ENCODE assay signal across 36 cellular contexts in genomic region chr20:15346657-15347280, GRCh38.
"Had no signal": no experiment of that assay in that cellular context is flagged by ENCODE, and none has a peak within 500 bp of the region (broad histone marks: within the 10 kb centered on the region; RNA-seq: fewer than 3 reads in every experiment).

No MANE protein-coding gene starts in this region.

- H3K4me3 Mint-ChIP-seq: activated CD4-positive, alpha-beta memory T cell treated with anti-CD3 and anti-CD28 coated beads, Interleukin-2, amount 10 ng/mL, durations not matched to agents 7 days and 5 days; activated CD8-positive, alpha-beta memory T cell treated with anti-CD3 and anti-CD28 coated beads, Interleukin-2, amount 10 ng/mL, durations not matched to agents 7 days and 5 days; activated naive CD4-positive, alpha-beta T cell treated with anti-CD3 and anti-CD28 coated beads, Interleukin-2, amount 10 ng/mL, durations not matched to agents 7 days and 5 days; activated naive CD8-positive, alpha-beta T cell had no signal

- DNase-seq: activated CD4-positive, alpha-beta memory T cell treated with anti-CD3 and anti-CD28 coated beads, Interleukin-2, amount 10 ng/mL, durations not matched to agents 7 days and 5 days; activated CD4-positive, alpha-beta T cell treated with anti-CD3 and anti-CD28 coated beads for 1 hour; activated CD4-positive, alpha-beta T cell treated with anti-CD3 and anti-CD28 coated beads for 48 hours; activated CD4-positive, CD25-positive, alpha-beta regulatory T cell; activated CD8-positive, alpha-beta memory T cell treated with anti-CD3 and anti-CD28 coated beads for 24 hours; activated CD8-positive, alpha-beta memory T cell treated with anti-CD3 and anti-CD28 coated beads, Interleukin-2, amount 10 ng/mL, durations not matched to agents 7 days and 5 days; activated CD8-positive, alpha-beta memory T cell treated with anti-CD3 and anti-CD28 coated beads, Interleukin-2, amount 50 U/mL, for 48 hours; activated effector memory CD4-positive, alpha-beta T cell treated with Interleukin-2 at 50 U/mL for 16 hours; activated naive CD4-positive, alpha-beta T cell treated with anti-CD3 and anti-CD28 coated beads, Interleukin-2, amount 10 ng/mL, durations not matched to agents 7 days and 5 days; activated T-cell treated with anti-CD3 and anti-CD28 coated beads, Interleukin-2, amount 50 U/mL, for 48 hours; amniotic stem cell; aorta; brain microvascular endothelial cell; caudate nucleus; cerebellar nuclear complex; NCI-H1048; NCI-H1105 treated with DMSO at 0.1 percent for 48 hours; NCI-H1436; NCI-H1694; NCI-H1930; NCI-H2081 treated with DMSO at 0.1 percent for 48 hours; NCI-H226; NCI-H446 treated with DMSO at 0.1 percent for 48 hours; NCI-H524; NCI-H69; Peyer's patch; RPMI8226; SIG-M5; SW 1271; T-helper 1 cell; T-helper 2 cell; T1000; WERI-Rb-1 had no signal

- H3K4me1 ChIP-seq: Peyer's patch had no signal

- H3K4me3 ChIP-seq: Peyer's patch had no signal

- ATAC-seq: activated CD8-positive, alpha-beta memory T cell treated with anti-CD3 and anti-CD28 coated beads, Interleukin-2, amount 10 ng/mL, durations not matched to agents 7 days and 5 days; Right ventricle myocardium inferior had no signal

- H3K9ac ChIP-seq: KMS-11 had no signal

- H3K36me3 ChIP-seq: brain microvascular endothelial cell, Peyer's patch, WERI-Rb-1 had no signal

- H3K27me3 ChIP-seq: brain microvascular endothelial cell, Peyer's patch had no signal

- H3K4me1 Mint-ChIP-seq: activated CD4-positive, alpha-beta memory T cell treated with anti-CD3 and anti-CD28 coated beads, Interleukin-2, amount 10 ng/mL, durations not matched to agents 7 days and 5 days; activated CD8-positive, alpha-beta memory T cell treated with anti-CD3 and anti-CD28 coated beads, Interleukin-2, amount 10 ng/mL, durations not matched to agents 7 days and 5 days; activated naive CD4-positive, alpha-beta T cell treated with anti-CD3 and anti-CD28 coated beads, Interleukin-2, amount 10 ng/mL, durations not matched to agents 7 days and 5 days had no signal

- H3K27ac ChIP-seq: brain microvascular endothelial cell, KMS-11, Peyer's patch, WERI-Rb-1 had no signal

- H3K27ac Mint-ChIP-seq: activated CD4-positive, alpha-beta memory T cell treated with anti-CD3 and anti-CD28 coated beads, Interleukin-2, amount 10 ng/mL, durations not matched to agents 7 days and 5 days; activated CD8-positive, alpha-beta memory T cell treated with anti-CD3 and anti-CD28 coated beads, Interleukin-2, amount 10 ng/mL, durations not matched to agents 7 days and 5 days; activated naive CD4-positive, alpha-beta T cell treated with anti-CD3 and anti-CD28 coated beads, Interleukin-2, amount 10 ng/mL, durations not matched to agents 7 days and 5 days; activated naive CD8-positive, alpha-beta T cell had no signal

- H3K4me2 ChIP-seq: KMS-11 had no signal

- H3K36me3 Mint-ChIP-seq: activated CD8-positive, alpha-beta memory T cell treated with anti-CD3 and anti-CD28 coated beads, Interleukin-2, amount 10 ng/mL, durations not matched to agents 7 days and 5 days; activated naive CD4-positive, alpha-beta T cell treated with anti-CD3 and anti-CD28 coated beads, Interleukin-2, amount 10 ng/mL, durations not matched to agents 7 days and 5 days; activated naive CD8-positive, alpha-beta T cell had no signal

- H3K27me3 Mint-ChIP-seq: activated CD4-positive, alpha-beta memory T cell treated with anti-CD3 and anti-CD28 coated beads, Interleukin-2, amount 10 ng/mL, durations not matched to agents 7 days and 5 days; activated CD8-positive, alpha-beta memory T cell treated with anti-CD3 and anti-CD28 coated beads, Interleukin-2, amount 10 ng/mL, durations not matched to agents 7 days and 5 days; activated naive CD4-positive, alpha-beta T cell treated with anti-CD3 and anti-CD28 coated beads, Interleukin-2, amount 10 ng/mL, durations not matched to agents 7 days and 5 days; activated naive CD8-positive, alpha-beta T cell had no signal

- H3K9me3 ChIP-seq: Peyer's patch had no signal
